In genomic region chr10:74892874-74893273, GRCh38 we compare ENCODE assay signal across 13 cellular contexts.
"Had no signal": no experiment of that assay in that cellular context is flagged by ENCODE, and none has a peak within 500 bp of the region (broad histone marks: within the 10 kb centered on the region; RNA-seq: fewer than 3 reads in every experiment).

No MANE protein-coding gene starts in this region.

- H3K36me3 ChIP-seq: colonic mucosa, gastroesophageal sphincter, spleen, thoracic aorta had no signal

- H3K9me3 ChIP-seq: colonic mucosa, gastroesophageal sphincter, spleen, thoracic aorta had no signal

- H3K27me3 Mint-ChIP-seq: activated B cell treated with CpG ODN at 0.5 μM for 24 hours; activated CD4-positive, alpha-beta T cell treated with anti-CD3 and anti-CD28 coated beads, Interleukin-2, amount 10 ng/mL, durations not matched to agents 24 days and 14 days; progenitor cell of endocrine pancreas; T-cell had no signal

- H3K9me3 Mint-ChIP-seq: activated B cell treated with CpG ODN at 0.5 μM for 24 hours; activated CD4-positive, alpha-beta T cell treated with anti-CD3 and anti-CD28 coated beads, Interleukin-2, amount 10 ng/mL, durations not matched to agents 24 days and 14 days; T-cell had no signal

- H3K4me1 ChIP-seq: colonic mucosa had no signal

- H3K4me3 Mint-ChIP-seq: activated B cell treated with CpG ODN at 0.5 μM for 24 hours; activated CD4-positive, alpha-beta T cell treated with anti-CD3 and anti-CD28 coated beads, Interleukin-2, amount 10 ng/mL, durations not matched to agents 24 days and 14 days; T-cell had no signal

- H3K4me3 ChIP-seq: colonic mucosa, gastroesophageal sphincter, spleen, thoracic aorta had no signal

- H3K27me3 ChIP-seq: colonic mucosa, gastroesophageal sphincter, spleen had no signal

- ATAC-seq: gastroesophageal sphincter, left ventricle myocardium superior, T-cell had no signal

- H3K27ac Mint-ChIP-seq: activated B cell treated with CpG ODN at 0.5 μM for 24 hours; activated CD4-positive, alpha-beta T cell treated with anti-CD3 and anti-CD28 coated beads, Interleukin-2, amount 10 ng/mL, durations not matched to agents 24 days and 14 days; progenitor cell of endocrine pancreas had no signal

- H3K27ac ChIP-seq: colonic mucosa, gastroesophageal sphincter, spleen, thoracic aorta had no signal

- DNase-seq: activated B cell treated with CpG ODN at 0.5 μM for 24 hours; activated CD4-positive, alpha-beta T cell treated with anti-CD3 and anti-CD28 coated beads, Interleukin-2, amount 10 ng/mL, durations not matched to agents 24 days and 14 days; colonic mucosa; left ventricle myocardium superior; nucleus accumbens; right cardiac atrium; spleen; stimulated activated CD4-positive, alpha-beta T cell treated with anti-CD3 and anti-CD28 coated beads, Interleukin-2, amount 100 ng/mL, for 24 hours; stimulated activated naive CD4-positive, alpha-beta T cell treated with Interleukin-2 at 50 U/mL for 16 hours; T-cell had no signal
